In genomic region chr1:168145184-168146159, GRCh38 we compare ENCODE assay signal across 8 cellular contexts. TPM values are rescaled to one million over a fixed set of nuclear protein-coding genes. Genes with fewer than 3 reads are reported as not detected.
DNase-seq lines count a peak whose midpoint lies in the region; ATAC-seq, FAIRE-seq and TF ChIP-seq lines count a peak whose summit lies in the region.

No MANE protein-coding gene starts in this region.

- DNase-seq in GM12891 (ENCODE audit: insufficient read length, low spot score) (peak; percentile 83), NCI-H1105 treated with DMSO at 0.1 percent for 48 hours (lab: John Stamatoyannopoulos, UW) (peak; percentile 60), SW 1271 (lab: John Stamatoyannopoulos, UW) (peak; percentile 9 to 59), cardiac septum (ENCODE audit: low spot score) (peak; percentile 91), putamen (ENCODE audit: low spot score) (peak; percentile 49), cortex of kidney (lab: John Stamatoyannopoulos, UW) (no peak)
- peak; percentile 89 for DNase-seq in activated naive CD8-positive, alpha-beta T cell treated with anti-CD3 and anti-CD28 coated beads, Interleukin-2, amount 10 ng/mL, durations not matched to agents 7 days and 5 days

- H3K4me3 Mint-ChIP-seq in activated naive CD8-positive, alpha-beta T cell treated with anti-CD3 and anti-CD28 coated beads, Interleukin-2, amount 10 ng/mL, durations not matched to agents 7 days and 5 days, result peak overlapping the region; percentile 29

- no peaks in the 10 kb centered on the region for H3K36me3 Mint-ChIP-seq in activated naive CD8-positive, alpha-beta T cell treated with anti-CD3 and anti-CD28 coated beads, Interleukin-2, amount 10 ng/mL, durations not matched to agents 7 days and 5 days

- TF ChIP-seq POLR2A in GM12891 (IDR thresholded peaks at IDR 0.05; ENCODE audit: low read depth, low read length), result no peak

- ATAC-seq in HG02678 (IDR thresholded peaks at IDR 0.05; ENCODE audit: unreplicated experiment), result peak; percentile 94
- peak; percentile 93 for ATAC-seq in activated naive CD8-positive, alpha-beta T cell treated with anti-CD3 and anti-CD28 coated beads, Interleukin-2, amount 10 ng/mL, durations not matched to agents 7 days and 5 days (ENCODE audit: low read depth)

- peaks cover 21% of the 10 kb centered on the region for H3K27me3 Mint-ChIP-seq in activated naive CD8-positive, alpha-beta T cell treated with anti-CD3 and anti-CD28 coated beads, Interleukin-2, amount 10 ng/mL, durations not matched to agents 7 days and 5 days

- FAIRE-seq in GM12891 (lab: Jason Lieb, UNC), result peak; percentile 87

- POLR2A ChIA-PET in activated naive CD8-positive, alpha-beta T cell treated with anti-CD3 and anti-CD28 coated beads, Interleukin-2, amount 10 ng/mL, durations not matched to agents 7 days and 5 days (lab: Charles Lee), result no interaction called here

- peaks cover 9% of the 10 kb centered on the region for H3K4me1 Mint-ChIP-seq in activated naive CD8-positive, alpha-beta T cell treated with anti-CD3 and anti-CD28 coated beads, Interleukin-2, amount 10 ng/mL, durations not matched to agents 7 days and 5 days

- no peaks in the 10 kb centered on the region for H3K9me3 Mint-ChIP-seq in activated naive CD8-positive, alpha-beta T cell treated with anti-CD3 and anti-CD28 coated beads, Interleukin-2, amount 10 ng/mL, durations not matched to agents 7 days and 5 days

- H3K27ac Mint-ChIP-seq in activated naive CD8-positive, alpha-beta T cell treated with anti-CD3 and anti-CD28 coated beads, Interleukin-2, amount 10 ng/mL, durations not matched to agents 7 days and 5 days, result no peak overlapping the region

- intact Hi-C loops in cardiac septum (cut with DNase I), result loop anchor here (2.0 kb wide), 1 partner anchor 63 kb away; no protein-coding TSS in a partner anchor

TF ChIP-seq in GM12891, 5 proteins besides CTCF, POLR2A, EP300 and RAD21:
- TF ChIP-seq POU2F2 (IDR thresholded peaks at IDR 0.05; ENCODE audit: low read depth, low read length), result no peak
- TF ChIP-seq TAF1 (IDR thresholded peaks at IDR 0.05; ENCODE audit: low read depth, low read length), result no peak
- no peak for TF ChIP-seq SPI1 (IDR thresholded peaks at IDR 0.05; ENCODE audit: low read depth, low read length)
- no peak for TF ChIP-seq PAX5 (IDR thresholded peaks at IDR 0.05; ENCODE audit: insufficient read depth, low read length, severe bottlenecking)
- no peak for TF ChIP-seq POLR2AphosphoS5 (IDR thresholded peaks at IDR 0.05; ENCODE audit: low read depth, low read length)

RNA-seq across cellular contexts. Expression of gene GPR161, which starts 8.7 kb away (rescaled TPM):
- polyA plus RNA-seq in GM12891 (2012; ENCODE audit: low read depth, missing spikeins), result 0.06 TPM
- under 1 TPM in 1 of 2 experiments, not detected in 1; 0.20 TPM for total RNA-seq in activated naive CD8-positive, alpha-beta T cell treated with anti-CD3 and anti-CD28 coated beads, Interleukin-2, amount 10 ng/mL, durations not matched to agents 7 days and 5 days
- total RNA-seq in cardiac septum, result 3.0 TPM

RNA-seq across cellular contexts. Expression of gene TIPRL, which starts 33.3 kb away (rescaled TPM):
- polyA plus RNA-seq in GM12891 (2012; ENCODE audit: low read depth, missing spikeins), result 25.1 TPM
- 10 to 100 TPM; 40.0 to 40.1 TPM for total RNA-seq in activated naive CD8-positive, alpha-beta T cell treated with anti-CD3 and anti-CD28 coated beads, Interleukin-2, amount 10 ng/mL, durations not matched to agents 7 days and 5 days
- total RNA-seq in cardiac septum, result 30.4 TPM
